Comparison of ENCODE assay signal across 12 cellular contexts in the genomic region with DNA sequence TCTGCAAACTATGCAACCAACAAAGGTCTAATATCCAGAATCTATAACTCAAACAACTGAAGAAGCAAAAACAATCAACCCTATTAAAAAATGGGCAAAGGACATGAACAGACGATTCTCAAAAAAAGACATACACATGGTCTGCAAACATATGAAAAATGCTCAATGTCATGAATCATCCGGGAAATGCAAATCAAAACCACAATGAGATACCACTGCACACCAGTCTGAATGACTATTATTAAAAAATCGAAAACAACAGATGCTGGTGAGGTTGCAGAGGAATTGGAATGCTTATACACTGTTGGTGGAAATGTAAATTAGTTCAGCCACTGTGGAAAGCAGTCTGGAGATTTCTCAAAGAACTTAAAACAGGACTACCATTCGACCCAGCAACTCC. TPM values are rescaled to one million over a fixed set of nuclear protein-coding genes. Genes with fewer than 3 reads are reported as not detected.
DNase-seq lines count a peak whose midpoint lies in the region; ATAC-seq, FAIRE-seq and TF ChIP-seq lines count a peak whose summit lies in the region.
"Not testable (repeated sequence)": the region's sequence is repeated elsewhere in the genome, so short reads cannot be mapped to it uniquely, and the experiment has no call there.
"Had no signal": no experiment of that assay in that cellular context is flagged by ENCODE, and none has a peak within 500 bp of the region (broad histone marks: within the 10 kb centered on the region; RNA-seq: fewer than 3 reads in every experiment).

No MANE protein-coding gene starts in this region.

- not testable (repeated sequence) for H3K27ac ChIP-seq in foreskin keratinocyte

- H3K36me3 Mint-ChIP-seq in activated CD4-positive, alpha-beta T cell treated with anti-CD3 and anti-CD28 coated beads, Interleukin-2, amount 10 ng/mL, durations not matched to agents 24 days and 14 days (ENCODE audit: low read depth), result not testable (repeated sequence)

- peak; percentile 14 for FAIRE-seq in colon (lab: Jason Lieb, UNC)

- not testable (repeated sequence) for H3K27me3 Mint-ChIP-seq in activated CD4-positive, alpha-beta T cell treated with anti-CD3 and anti-CD28 coated beads, Interleukin-2, amount 10 ng/mL, durations not matched to agents 24 days and 14 days

- H3K9me3 Mint-ChIP-seq in activated CD4-positive, alpha-beta T cell treated with anti-CD3 and anti-CD28 coated beads, Interleukin-2, amount 10 ng/mL, durations not matched to agents 24 days and 14 days, result not testable (repeated sequence)

- not testable (repeated sequence) for H3K27me3 ChIP-seq in foreskin keratinocyte

- not testable (repeated sequence) for H3K4me1 ChIP-seq in foreskin keratinocyte

- not testable (repeated sequence) for H3K4me3 Mint-ChIP-seq in activated CD4-positive, alpha-beta T cell treated with anti-CD3 and anti-CD28 coated beads, Interleukin-2, amount 10 ng/mL, durations not matched to agents 24 days and 14 days

- TF ChIP-seq CTCF in AG10803 (conservative IDR thresholded peaks at IDR 0.05; ENCODE audit: low read length); GM12865 (IDR thresholded peaks at IDR 0.05; ENCODE audit: insufficient read depth, low read depth, low read length, missing control alignments); foreskin keratinocyte (conservative IDR thresholded peaks at IDR 0.05): not testable (repeated sequence)

- not testable (repeated sequence) for H3K4me3 ChIP-seq in AG10803 (ENCODE audit: low read length); GM12865 (ENCODE audit: low read depth, low read length)

- intact Hi-C loops in activated CD4-positive, alpha-beta T cell treated with anti-CD3 and anti-CD28 coated beads, Interleukin-2, amount 10 ng/mL, durations not matched to agents 24 days and 14 days (cut with micrococcal nuclease), result not testable (repeated sequence)

- not testable (repeated sequence) for H3K27ac Mint-ChIP-seq in activated CD4-positive, alpha-beta T cell treated with anti-CD3 and anti-CD28 coated beads, Interleukin-2, amount 10 ng/mL, durations not matched to agents 24 days and 14 days

- H3K4me1 Mint-ChIP-seq in activated CD4-positive, alpha-beta T cell treated with anti-CD3 and anti-CD28 coated beads, Interleukin-2, amount 10 ng/mL, durations not matched to agents 24 days and 14 days, result not testable (repeated sequence)

- ATAC-seq in HG02973 (IDR thresholded peaks at IDR 0.05; ENCODE audit: unreplicated experiment) (peak; percentile 56), foreskin keratinocyte (peak; percentile 40)

- DNase-seq in AG10803 (ENCODE audit: low read depth) (peak; percentile 8), GM12865 (ENCODE audit: low read depth) (peak; percentile 8), LHCN-M2 (ENCODE audit: low read depth) (peak; percentile 1), foreskin keratinocyte (peak; percentile 38 to 48)
- DNase-seq in activated CD4-positive, alpha-beta T cell treated with anti-CD3 and anti-CD28 coated beads, Interleukin-2, amount 10 ng/mL, durations not matched to agents 24 days and 14 days, result peak; percentile 2

RNA-seq across cellular contexts. Expression of a gene that starts 12.1 kb away (rescaled TPM):
- total RNA-seq in LHCN-M2 (2014; rRNA removed) (not detected in 2 replicates), foreskin keratinocyte (not detected in 2 replicates)
- not detected for polyA plus RNA-seq in LHCN-M2 (2012)
- total RNA-seq in activated CD4-positive, alpha-beta T cell treated with anti-CD3 and anti-CD28 coated beads, Interleukin-2, amount 10 ng/mL, durations not matched to agents 24 days and 14 days, result not detected in 2 replicates
- polyA plus RNA-seq in foreskin keratinocyte, result not detected in 2 replicates
- total RNA-seq: Caco-2; CD8-positive, alpha-beta memory T cell; G401; H1; HepG2 had no signal
- polyA plus RNA-seq: CD8-positive, alpha-beta memory T cell; H1 had no signal
